38 cellular contexts compared by ENCODE assay signal in genomic region chr6:73354389-73354651, GRCh38. TPM values are rescaled to one million over a fixed set of nuclear protein-coding genes. Genes with fewer than 3 reads are reported as not detected.
"Had no signal": no experiment of that assay in that cellular context is flagged by ENCODE, and none has a peak within 500 bp of the region (broad histone marks: within the 10 kb centered on the region; RNA-seq: fewer than 3 reads in every experiment).

No MANE protein-coding gene starts in this region.

- H3K4me1 ChIP-seq: adrenal gland, ascending aorta, body of pancreas, breast epithelium had no signal

- H3K36me3 ChIP-seq: adrenal gland, ascending aorta, brain microvascular endothelial cell, breast epithelium, cardiac muscle cell had no signal

- FAIRE-seq: astrocyte, bronchial epithelial cell had no signal

- DNase-seq: activated effector memory CD4-positive, alpha-beta T cell treated with anti-CD3 and anti-CD28 coated beads, Interleukin-2, amount 50 U/mL, for 16 hours; activated effector memory CD4-positive, alpha-beta T cell treated with Interleukin-2 at 50 U/mL for 16 hours; activated gamma-delta T cell treated with Interleukin-2 at 50 U/mL for 16 hours; activated naive CD4-positive, alpha-beta T cell; activated naive CD4-positive, alpha-beta T cell treated with anti-CD3 and anti-CD28 coated beads for 36 hours; activated naive CD4-positive, alpha-beta T cell treated with anti-CD3 and anti-CD28 coated beads, Interleukin-2, amount 10 ng/mL, durations not matched to agents 7 days and 5 days; activated naive CD4-positive, alpha-beta T cell treated with Interleukin-2 at 50 U/mL for 16 hours; activated naive CD8-positive, alpha-beta T cell treated with anti-CD3 and anti-CD28 coated beads for 36 hours; activated naive CD8-positive, alpha-beta T cell treated with anti-CD3 and anti-CD28 coated beads, Interleukin-2, amount 10 ng/mL, durations not matched to agents 7 days and 5 days; activated naive CD8-positive, alpha-beta T cell treated with anti-CD3 and anti-CD28 coated beads, Interleukin-2, amount 50 U/mL, for 24 hours; activated T-cell treated with anti-CD3 and anti-CD28 coated beads for 4 hours; activated T-cell treated with anti-CD3 and anti-CD28 coated beads, Interleukin-2, amount 50 U/mL, for 1 hour; activated T-cell treated with anti-CD3 and anti-CD28 coated beads, Interleukin-2, amount 50 U/mL, for 24 hours; activated T-cell treated with anti-CD3 and anti-CD28 coated beads, Interleukin-2, amount 50 U/mL, for 4 hours; activated T-cell treated with anti-CD3 and anti-CD28 coated beads, Interleukin-2, amount 50 U/mL, for 48 hours; activated T-cell treated with anti-CD3 and anti-CD28 coated beads, Interleukin-2, amount 50 U/mL, for 72 hours; adrenal gland; amniotic stem cell; amygdala; anterior cingulate cortex; aorta; body of pancreas; brain microvascular endothelial cell; central memory CD4-positive, alpha-beta T cell; cerebellar nuclear complex had no signal

- H3K27me3 ChIP-seq: ascending aorta, body of pancreas, cardiac muscle cell had no signal

- H3K27ac ChIP-seq: adrenal gland, ascending aorta, body of pancreas, brain microvascular endothelial cell, breast epithelium, cardiac muscle cell had no signal

- H3K9me3 ChIP-seq: adrenal gland, ascending aorta, body of pancreas, breast epithelium had no signal

- H3K4me3 ChIP-seq: adrenal gland, ascending aorta, body of pancreas, breast epithelium, cardiac muscle cell had no signal

RNA-seq across cellular contexts. Expression of gene DPPA5, which starts 0.2 kb away (rescaled TPM):
- total RNA-seq: activated naive CD4-positive, alpha-beta T cell treated with anti-CD3 and anti-CD28 coated beads for 36 hours; activated naive CD4-positive, alpha-beta T cell treated with anti-CD3 and anti-CD28 coated beads, Interleukin-2, amount 50 U/mL, for 72 hours; activated naive CD8-positive, alpha-beta T cell treated with anti-CD3 and anti-CD28 coated beads for 36 hours; activated naive CD8-positive, alpha-beta T cell treated with anti-CD3 and anti-CD28 coated beads, Interleukin-2, amount 10 ng/mL, durations not matched to agents 7 days and 5 days; activated T-cell treated with anti-CD3 and anti-CD28 coated beads, Interleukin-2, amount 50 U/mL, for 4 hours; activated T-cell treated with anti-CD3 and anti-CD28 coated beads, Interleukin-2, amount 50 U/mL, for 72 hours; activated T-helper 1 cell treated with anti-CD3 and anti-CD28 coated beads, Interleukin-12 subunit alpha, Interleukin-12 subunit beta, Interleukin-2, Interleukin-4 antibody, amounts not matched to agents 30 ng/mL and 10 ng/mL and 1 ng/mL, durations not matched to agents 14 hours and 24 hours and 36 hours; activated T-helper 17 cell treated with anti-CD3 and anti-CD28 coated beads, Interleukin-2, amount 50 U/mL, for 72 hours; activated T-helper 2 cell treated with anti-CD3 and anti-CD28 coated beads, Interferon-gamma antibody, Interleukin-2, Interleukin-4, amounts not matched to agents 10 μg/mL and 5 μg/mL and 100 μg/mL, durations not matched to agents 14 hours and 24 hours and 36 hours; adrenal gland; aorta; ascending aorta; astrocyte; body of pancreas; breast epithelium; bronchial epithelial cell; cardiac muscle cell; cardiac septum; cerebellum; chondrocyte had no signal
- polyA plus RNA-seq: adipose tissue, adrenal gland, cardiac muscle cell had no signal

RNA-seq across cellular contexts. Expression of gene KHDC3L, which starts 8.1 kb away (rescaled TPM):
- total RNA-seq: activated naive CD4-positive, alpha-beta T cell treated with anti-CD3 and anti-CD28 coated beads for 36 hours; activated naive CD8-positive, alpha-beta T cell treated with anti-CD3 and anti-CD28 coated beads for 36 hours; activated naive CD8-positive, alpha-beta T cell treated with anti-CD3 and anti-CD28 coated beads, Interleukin-2, amount 10 ng/mL, durations not matched to agents 7 days and 5 days; activated T-cell treated with anti-CD3 and anti-CD28 coated beads, Interleukin-2, amount 50 U/mL, for 4 hours; activated T-cell treated with anti-CD3 and anti-CD28 coated beads, Interleukin-2, amount 50 U/mL, for 72 hours; activated T-helper 1 cell treated with anti-CD3 and anti-CD28 coated beads, Interleukin-12 subunit alpha, Interleukin-12 subunit beta, Interleukin-2, Interleukin-4 antibody, amounts not matched to agents 30 ng/mL and 10 ng/mL and 1 ng/mL, durations not matched to agents 14 hours and 24 hours and 36 hours; activated T-helper 17 cell treated with anti-CD3 and anti-CD28 coated beads, Interleukin-2, amount 50 U/mL, for 72 hours; activated T-helper 2 cell treated with anti-CD3 and anti-CD28 coated beads, Interferon-gamma antibody, Interleukin-2, Interleukin-4, amounts not matched to agents 10 μg/mL and 5 μg/mL and 100 μg/mL, durations not matched to agents 14 hours and 24 hours and 36 hours; adrenal gland; aorta; ascending aorta; astrocyte; body of pancreas; breast epithelium; bronchial epithelial cell; cardiac septum; chondrocyte had no signal
- polyA plus RNA-seq: adipose tissue, adrenal gland, aorta, cardiac muscle cell had no signal

RNA-seq across cellular contexts. Expression of gene OOEP, which starts 15.4 kb away (rescaled TPM):
- total RNA-seq: activated naive CD8-positive, alpha-beta T cell treated with anti-CD3 and anti-CD28 coated beads for 36 hours; activated T-helper 2 cell treated with anti-CD3 and anti-CD28 coated beads, Interferon-gamma antibody, Interleukin-2, Interleukin-4, amounts not matched to agents 10 μg/mL and 5 μg/mL and 100 μg/mL, durations not matched to agents 14 hours and 24 hours and 36 hours; ascending aorta; astrocyte; body of pancreas; bronchial epithelial cell; cardiac muscle cell; cardiac septum; cerebellum; chondrocyte had no signal
- polyA plus RNA-seq: cardiac muscle cell had no signal

RNA-seq across cellular contexts. Expression of gene DDX43, which starts 40.3 kb away (rescaled TPM):
- total RNA-seq: activated naive CD4-positive, alpha-beta T cell treated with anti-CD3 and anti-CD28 coated beads for 36 hours; ascending aorta; astrocyte; cardiac muscle cell; cardiac septum; chondrocyte had no signal
- polyA plus RNA-seq: cardiac muscle cell had no signal
